ENCODE assay signal across 8 cellular contexts in genomic region chr11:65083134-65083833, GRCh38. TPM values are rescaled to one million over a fixed set of nuclear protein-coding genes. Genes with fewer than 3 reads are reported as not detected.
A peak's percentile ranks its signal among the peaks of the same experiment; 100 is the strongest.
DNase-seq lines count a peak whose midpoint lies in the region; ATAC-seq, FAIRE-seq and TF ChIP-seq lines count a peak whose summit lies in the region.

No MANE protein-coding gene starts in this region.

- ATAC-seq in DND-41 (ENCODE audit: insufficient read depth, low read depth) (peak; percentile 25), HG03520 (IDR thresholded peaks at IDR 0.05; ENCODE audit: unreplicated experiment) (no peak)
- peak in 1 of 2 donors; percentile 1 for ATAC-seq in stimulated activated naive B cell treated with anti-CD40 and anti-IgM and Interleukin-4, amounts not matched to agents 10 μg/mL and 1 μg/mL and 100 μg/mL, for 72 hours (replicated peaks)

- H3K79me1 ChIP-seq in H9 (ENCODE audit: insufficient read depth, low read depth, low read length, poor library complexity, severe bottlenecking), result peaks cover 5% of the 10 kb centered on the region

- 0 out of 2 replicates have a peak, but pooled peaks cover under 1% of the 10 kb centered on the region for H3F3A ChIP-seq in SU-DHL-6 (ENCODE audit: insufficient read depth)

- no peak overlapping the region for H2AK5ac ChIP-seq in H9 (ENCODE audit: insufficient read length, low read length)

- peak overlapping the region; percentile 74 for H3K4me2 ChIP-seq in DND-41 (ENCODE audit: insufficient read depth, low read length)
- peak overlapping the region; percentile 79 for H3K4me2 ChIP-seq in H9 (ENCODE audit: insufficient read depth, insufficient read length, low read length)
- H3K4me2 ChIP-seq in SU-DHL-6 (ENCODE audit: low read depth, low read length, poor library complexity, severe bottlenecking), result peak overlapping the region; percentile 83

- H3K4me1 ChIP-seq in DND-41 (ENCODE audit: insufficient read depth, low read length) (peaks cover 60% of the 10 kb centered on the region), H9 (ENCODE audit: insufficient read depth, low read length) (no peaks in the 10 kb centered on the region)

- no peak overlapping the region; the same call in 1 of the 2 replicates for H3K4ac ChIP-seq in H9 (ENCODE audit: low read depth, low read length)

- no peaks in the 10 kb centered on the region for H3K27me3 ChIP-seq in DND-41 (ENCODE audit: insufficient read depth, low read length, poor library complexity)
- H3K27me3 ChIP-seq in H9 (ENCODE audit: insufficient read depth, low read length), result no peaks in the 10 kb centered on the region
- no peaks in the 10 kb centered on the region for H3K27me3 ChIP-seq in SU-DHL-6 (ENCODE audit: low read length)

- no CpG with 5 or more reads among the region's 13 CpGs for WGBS in H9 (ENCODE audit: extremely low coverage, insufficient read length, low lambda C conversion rate)

- H3K56ac ChIP-seq in H9 (ENCODE audit: insufficient read length, low read depth, low read length), result no peak overlapping the region

- H3K27ac Mint-ChIP-seq in H9, result peak overlapping the region; percentile 98 to 100 (median 99)
- peak overlapping the region; percentile 52 for H3K27ac Mint-ChIP-seq in glutamatergic neuron (ENCODE audit: unreplicated experiment)
- peak overlapping the region; percentile 98 for H3K27ac Mint-ChIP-seq in stimulated activated naive B cell treated with anti-CD40 and anti-IgM and Interleukin-4, amounts not matched to agents 10 μg/mL and 1 μg/mL and 100 μg/mL, for 72 hours

- peak overlapping the region; percentile 62; the same call in 1 of the 2 replicates for H3K14ac ChIP-seq in H9 (ENCODE audit: insufficient read depth, low read length)

- H3K9ac ChIP-seq in DND-41 (ENCODE audit: low read depth, low read length) (peak overlapping the region; percentile 98), H9 (ENCODE audit: extremely low read depth, insufficient read length, low read length) (peak overlapping the region; percentile 93), SU-DHL-6 (ENCODE audit: low read length) (peak overlapping the region; percentile 88)

- H2AFZ ChIP-seq in DND-41 (ENCODE audit: low read depth, low read length) (peak overlapping the region; percentile 80), H9 (ENCODE audit: low read length) (no peak overlapping the region), SU-DHL-6 (ENCODE audit: low read depth, low read length, severe bottlenecking) (peak overlapping the region; percentile 39)

- no peak overlapping the region for H4K8ac ChIP-seq in H9 (replicated peaks; ENCODE audit: insufficient read length, low read depth, low read length)

- H3K4me3 Mint-ChIP-seq in H9 (peak overlapping the region; percentile 97 to 99), glutamatergic neuron (ENCODE audit: unreplicated experiment) (peak overlapping the region; percentile 93)
- H3K4me3 Mint-ChIP-seq in stimulated activated naive B cell treated with anti-CD40 and anti-IgM and Interleukin-4, amounts not matched to agents 10 μg/mL and 1 μg/mL and 100 μg/mL, for 72 hours, result peak overlapping the region; percentile 99 to 100

- H2BK15ac ChIP-seq in H9 (ENCODE audit: low read depth, low read length), result no peak overlapping the region

- H3K9me2 ChIP-seq in SU-DHL-6 (replicated peaks; ENCODE audit: insufficient read depth, low read length), result no peaks in the 10 kb centered on the region

- H3K18ac ChIP-seq in H9 (ENCODE audit: insufficient read length, low read depth, low read length), result peak overlapping the region; percentile 56

- H3K4me3 ChIP-seq in DND-41 (ENCODE audit: low read depth in 1 of 2, low read length in 2 of 2) (peak overlapping the region; percentile 89 to 91), SU-DHL-6 (ENCODE audit: insufficient read depth, low read length, poor library complexity, severe bottlenecking) (peak overlapping the region; percentile 98)

- H3K9me3 Mint-ChIP-seq in H9, result no peaks in the 10 kb centered on the region; a peak in 1 of 5 replicates
- H3K9me3 Mint-ChIP-seq in glutamatergic neuron (ENCODE audit: unreplicated experiment), result peaks cover 5% of the 10 kb centered on the region
- H3K9me3 Mint-ChIP-seq in stimulated activated naive B cell treated with anti-CD40 and anti-IgM and Interleukin-4, amounts not matched to agents 10 μg/mL and 1 μg/mL and 100 μg/mL, for 72 hours, result no peaks in the 10 kb centered on the region

- H4K91ac ChIP-seq in H9 (ENCODE audit: insufficient read length, low read depth, low read length), result no peak overlapping the region

- FAIRE-seq in D721Med (lab: Jason Lieb, UNC), result no peak

- no peak overlapping the region for H2BK5ac ChIP-seq in H9 (ENCODE audit: insufficient read length, low read length)

- no peaks in the 10 kb centered on the region for H3K9me3 ChIP-seq in DND-41 (ENCODE audit: insufficient read depth, low read length, severe bottlenecking)
- no peaks in the 10 kb centered on the region for H3K9me3 ChIP-seq in H9 (ENCODE audit: control insufficient read depth, low read depth, low read length)
- no peaks in the 10 kb centered on the region for H3K9me3 ChIP-seq in SU-DHL-6 (ENCODE audit: insufficient read depth, low read length)

- DNase-seq in DND-41, result no peak
- DNase-seq in H9, result no peak
- no peak for DNase-seq in glutamatergic neuron
- no peak for DNase-seq in stimulated activated naive B cell treated with anti-CD40 and anti-IgM and Interleukin-4, amounts not matched to agents 10 μg/mL and 1 μg/mL and 100 μg/mL, for 72 hours
- no peak for DNase-seq in D721Med (ENCODE audit: insufficient read length, low spot score)
- no peak for DNase-seq in activated CD4-positive, alpha-beta T cell treated with anti-CD3 and anti-CD28 coated beads, Interleukin-2, amount 50 U/mL, for 4 hours

- H3K27me3 Mint-ChIP-seq in H9 (ENCODE audit: low read depth) (no peaks in the 10 kb centered on the region), glutamatergic neuron (ENCODE audit: unreplicated experiment) (peaks cover 5% of the 10 kb centered on the region)
- no peaks in the 10 kb centered on the region for H3K27me3 Mint-ChIP-seq in stimulated activated naive B cell treated with anti-CD40 and anti-IgM and Interleukin-4, amounts not matched to agents 10 μg/mL and 1 μg/mL and 100 μg/mL, for 72 hours

- H3K27ac ChIP-seq in DND-41 (ENCODE audit: low read length) (peak overlapping the region; percentile 96), H9 (ENCODE audit: insufficient read length, low read depth, low read length) (no peak overlapping the region), SU-DHL-6 (ENCODE audit: low read depth, low read length) (peak overlapping the region; percentile 80)

- peaks cover 73% of the 10 kb centered on the region for H3K79me2 ChIP-seq in DND-41 (ENCODE audit: insufficient read depth, low read length)
- H3K79me2 ChIP-seq in H9 (ENCODE audit: insufficient read depth, low read length), result peaks cover 8% of the 10 kb centered on the region; the same call in 1 of the 2 replicates
- peaks cover 63% of the 10 kb centered on the region for H3K79me2 ChIP-seq in SU-DHL-6 (ENCODE audit: insufficient read depth, low read length)

- peaks cover 87% of the 10 kb centered on the region for H3K36me3 ChIP-seq in DND-41 (ENCODE audit: insufficient read depth, low read length)
- H3K36me3 ChIP-seq in SU-DHL-6 (ENCODE audit: low read length), result peaks cover 12% of the 10 kb centered on the region

- no peak overlapping the region for H2BK20ac ChIP-seq in H9 (ENCODE audit: low read depth, low read length, poor library complexity, severe bottlenecking)

- peaks cover 12% of the 10 kb centered on the region for H3K23me2 ChIP-seq in H9 (ENCODE audit: insufficient read length, low read depth, low read length, poor library complexity, severe bottlenecking)

- no peak overlapping the region for H3T11ph ChIP-seq in H9 (ENCODE audit: low read length)

- H3K4me1 Mint-ChIP-seq in H9, result peaks cover 15 to 22% of the 10 kb centered on the region in 2 experiments
- peaks cover 9% of the 10 kb centered on the region for H3K4me1 Mint-ChIP-seq in glutamatergic neuron (ENCODE audit: low read depth, unreplicated experiment)
- H3K4me1 Mint-ChIP-seq in stimulated activated naive B cell treated with anti-CD40 and anti-IgM and Interleukin-4, amounts not matched to agents 10 μg/mL and 1 μg/mL and 100 μg/mL, for 72 hours, result peaks cover 37 to 56% of the 10 kb centered on the region in 2 donors

- peaks cover 32 to 66% (median 65%) of the 10 kb centered on the region in 3 experiments for H3K36me3 Mint-ChIP-seq in H9 (ENCODE audit: insufficient read depth in 1 of 3, low read depth in 3 of 3)
- H3K36me3 Mint-ChIP-seq in glutamatergic neuron (ENCODE audit: unreplicated experiment), result no peaks in the 10 kb centered on the region
- peaks cover 24 to 37% of the 10 kb centered on the region in 2 donors for H3K36me3 Mint-ChIP-seq in stimulated activated naive B cell treated with anti-CD40 and anti-IgM and Interleukin-4, amounts not matched to agents 10 μg/mL and 1 μg/mL and 100 μg/mL, for 72 hours

- no peak overlapping the region for H2BK12ac ChIP-seq in H9 (ENCODE audit: insufficient read length, low read depth, low read length)

- H4K5ac ChIP-seq in H9 (ENCODE audit: insufficient read length, low read depth, low read length), result no peak overlapping the region

- no peak overlapping the region for H2BK120ac ChIP-seq in H9 (ENCODE audit: low read depth, low read length, poor library complexity, severe bottlenecking)

- TF ChIP-seq CTCF in DND-41 (IDR thresholded peaks at IDR 0.05; ENCODE audit: borderline replicate concordance, extremely low read depth, low read length, poor library complexity, severe bottlenecking), result peak; percentile 3
- no peak for TF ChIP-seq CTCF in H9 (conservative IDR thresholded peaks at IDR 0.05)
- no peak for TF ChIP-seq CTCF in SU-DHL-6 (IDR thresholded peaks at IDR 0.05; ENCODE audit: insufficient read depth, low read length, poor library complexity, severe bottlenecking)
- no peak for TF ChIP-seq CTCF in glutamatergic neuron (IDR thresholded peaks at IDR 0.05; ENCODE audit: partially characterized antibody, unreplicated experiment)
- no peak for TF ChIP-seq CTCF in D721Med (IDR thresholded peaks at IDR 0.05; ENCODE audit: insufficient read depth, missing control alignments)

- H4K20me1 ChIP-seq in DND-41 (ENCODE audit: insufficient read depth, low read length), result peaks cover 39% of the 10 kb centered on the region
- peaks cover 3% of the 10 kb centered on the region for H4K20me1 ChIP-seq in H9 (ENCODE audit: control insufficient read depth, insufficient read depth, insufficient read length)
- no peaks in the 10 kb centered on the region for H4K20me1 ChIP-seq in SU-DHL-6 (ENCODE audit: low read depth, low read length)

- no peak overlapping the region for H3K23ac ChIP-seq in H9 (ENCODE audit: insufficient read length, low read depth, low read length)

RNA-seq across cellular contexts. Expression of gene CDCA5, which starts 0.6 kb away (rescaled TPM):
- total RNA-seq in H9 (2021), result 93.9 and 94.8 TPM in 2 replicates
- total RNA-seq in glutamatergic neuron (ENCODE audit: unreplicated experiment), result 7.7 TPM

RNA-seq across cellular contexts. Expression of gene ZFPL1, which starts 0.7 kb away (rescaled TPM):
- total RNA-seq in H9 (2021) (24.2 and 26.7 TPM in 2 replicates), glutamatergic neuron (ENCODE audit: unreplicated experiment) (33.9 TPM)

RNA-seq across cellular contexts. Expression of gene VPS51, which starts 12.7 kb away (rescaled TPM):
- total RNA-seq in H9 (2021) (94.7 and 98.5 TPM in 2 replicates), glutamatergic neuron (ENCODE audit: unreplicated experiment) (105 TPM)

RNA-seq across cellular contexts. Expression of gene NAALADL1, which starts 24.9 kb away (rescaled TPM):
- 1.0 and 1.2 TPM in 2 replicates for total RNA-seq in H9 (2021)
- total RNA-seq in glutamatergic neuron (ENCODE audit: unreplicated experiment), result 1.6 TPM

RNA-seq across cellular contexts. Expression of gene TM7SF2, which starts 28.4 kb away (rescaled TPM):
- 74.8 and 76.1 TPM in 2 replicates for total RNA-seq in H9 (2021)
- 241 TPM for total RNA-seq in glutamatergic neuron (ENCODE audit: unreplicated experiment)

Comparison
In these comparisons a context has a peak if more than half of its experiments do, and no peak if none do; other contexts are left out.
1. RNA of gene CDCA5, which starts 0.6 kb away (total RNA-seq): 93.9 to 94.8 TPM in H9; 7.7 TPM in glutamatergic neuron (single experiment); every median in the first group is over 10 times any median in the second.
2. Peak in every context shown above with its lines, with median percentiles within 50 percentile points of each other: H3K4me2 ChIP-seq, H3K9ac ChIP-seq, H3K27ac Mint-ChIP-seq and H3K4me3 Mint-ChIP-seq.